Comparison of ENCODE assay signal across 7 cellular contexts in genomic region chr9:93205045-93205768, GRCh38.
DNase-seq lines count a peak whose midpoint lies in the region; ATAC-seq lines count a peak whose summit lies in the region.

No MANE protein-coding gene starts in this region.

- ATAC-seq in stimulated activated effector memory CD8-positive, alpha-beta T cell treated with anti-CD3 and anti-CD28 coated beads, Interleukin-12 subunit alpha, Interleukin-12 subunit beta, amount 100 ng/mL, for 72 hours, result peak; percentile 85

- peak overlapping the region; percentile 43 for H3K27ac Mint-ChIP-seq in stimulated activated effector memory CD8-positive, alpha-beta T cell treated with anti-CD3 and anti-CD28 coated beads, Interleukin-12 subunit alpha, Interleukin-12 subunit beta, amount 100 ng/mL, for 72 hours

- no peak overlapping the region for H3K4me3 Mint-ChIP-seq in stimulated activated effector memory CD8-positive, alpha-beta T cell treated with anti-CD3 and anti-CD28 coated beads, Interleukin-12 subunit alpha, Interleukin-12 subunit beta, amount 100 ng/mL, for 72 hours

- H3K36me3 Mint-ChIP-seq in stimulated activated effector memory CD8-positive, alpha-beta T cell treated with anti-CD3 and anti-CD28 coated beads, Interleukin-12 subunit alpha, Interleukin-12 subunit beta, amount 100 ng/mL, for 72 hours, result no peaks in the 10 kb centered on the region

- DNase-seq in NCI-H1092 (lab: John Stamatoyannopoulos, UW) (peak; percentile 56), astrocyte of the hippocampus (ENCODE audit: low read depth, low spot score) (peak; percentile 76), inferior parietal cortex (ENCODE audit: extremely low spot score) (peak; percentile 60), GM19238 (ENCODE audit: insufficient read length, low spot score) (no peak), HUDEP-2 (lab: John Stamatoyannopoulos, UW; ENCODE audit: unreplicated experiment in 76 of 76) (no peak)
- no peak for DNase-seq in stimulated activated effector memory CD8-positive, alpha-beta T cell treated with anti-CD3 and anti-CD28 coated beads, Interleukin-12 subunit alpha, Interleukin-12 subunit beta, amount 100 ng/mL, for 72 hours (ENCODE audit: low spot score in 2 of 2)
- no peak for DNase-seq in activated effector memory CD4-positive, alpha-beta T cell treated with anti-CD3 and anti-CD28 coated beads, Interleukin-2, amount 50 U/mL, for 16 hours

- peaks cover 37% of the 10 kb centered on the region for H3K4me1 Mint-ChIP-seq in stimulated activated effector memory CD8-positive, alpha-beta T cell treated with anti-CD3 and anti-CD28 coated beads, Interleukin-12 subunit alpha, Interleukin-12 subunit beta, amount 100 ng/mL, for 72 hours

- H3K9me3 Mint-ChIP-seq in stimulated activated effector memory CD8-positive, alpha-beta T cell treated with anti-CD3 and anti-CD28 coated beads, Interleukin-12 subunit alpha, Interleukin-12 subunit beta, amount 100 ng/mL, for 72 hours, result no peaks in the 10 kb centered on the region

Comparison
In these comparisons a context has a peak if more than half of its experiments do, and no peak if none do; other contexts are left out.
1. DNase-seq: peak in NCI-H1092 (single experiment), astrocyte of the hippocampus (single experiment) and inferior parietal cortex (single experiment); none in stimulated activated effector memory CD8-positive, alpha-beta T cell treated with anti-CD3 and anti-CD28 coated beads, Interleukin-12 subunit alpha, Interleukin-12 subunit beta, amount 100 ng/mL, for 72 hours (0 of 2), GM19238 (single experiment), HUDEP-2 (0 of 76) and activated effector memory CD4-positive, alpha-beta T cell treated with anti-CD3 and anti-CD28 coated beads, Interleukin-2, amount 50 U/mL, for 16 hours (single experiment).